ENCODE assay signal across 12 cellular contexts in the genomic region with DNA sequence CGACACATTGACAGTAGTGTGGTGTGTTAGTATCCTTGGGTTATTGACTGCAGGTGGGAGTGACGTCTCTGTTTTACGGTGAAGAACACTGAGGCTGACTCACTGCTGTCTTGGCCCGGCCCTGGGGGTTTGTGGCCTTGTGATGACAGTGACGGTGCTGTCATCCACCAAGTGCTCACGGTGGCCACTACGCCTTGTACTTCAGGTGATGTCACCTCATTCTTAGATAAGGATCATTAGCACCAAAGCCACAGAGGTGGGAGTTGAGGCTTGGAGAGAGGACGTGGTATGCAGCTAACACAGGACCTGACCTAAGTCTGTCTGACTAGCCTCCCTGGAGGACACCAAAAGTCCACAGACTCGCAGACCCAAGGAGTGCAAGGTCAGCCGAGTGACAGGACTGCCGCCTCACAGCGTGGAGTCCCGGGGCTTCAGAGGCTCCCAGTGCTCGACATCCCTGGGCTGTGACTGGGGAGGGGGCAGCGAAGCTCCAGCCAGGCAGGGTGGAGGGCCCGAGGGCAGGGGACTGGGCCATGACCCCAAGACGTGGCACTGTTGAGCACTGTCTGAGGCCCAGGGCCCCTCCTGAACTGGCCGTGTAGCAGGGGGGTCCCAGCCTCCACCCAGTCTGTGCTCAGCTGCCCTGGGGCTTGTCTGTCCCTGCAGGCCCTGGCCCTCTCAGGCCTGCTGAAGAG. TPM values are rescaled to one million over a fixed set of nuclear protein-coding genes. Genes with fewer than 3 reads are reported as not detected.
DNase-seq lines count a peak whose midpoint lies in the region; ATAC-seq lines count a peak whose summit lies in the region.
"Had no signal": no experiment of that assay in that cellular context is flagged by ENCODE, and none has a peak within 500 bp of the region (broad histone marks: within the 10 kb centered on the region; RNA-seq: fewer than 3 reads in every experiment).

No MANE protein-coding gene starts in this region.

- peak; percentile 91 for ATAC-seq in activated CD8-positive, alpha-beta memory T cell treated with anti-CD3 and anti-CD28 coated beads, Interleukin-2, amount 10 ng/mL, durations not matched to agents 7 days and 5 days
- no peak for ATAC-seq in GM19023 (IDR thresholded peaks at IDR 0.05; ENCODE audit: unreplicated experiment)
- ATAC-seq: gastroesophageal sphincter had no signal

- peak; percentile 30 for DNase-seq in NK-92 treated with Interleukin-12 subunit alpha and Interleukin-12 subunit beta, amount 100 ng/mL, for 24 hours (lab: John Stamatoyannopoulos, UW)
- no peak for DNase-seq in NK-92 (lab: John Stamatoyannopoulos, UW; ENCODE audit: unreplicated experiment)
- peak; percentile 91 for DNase-seq in activated CD8-positive, alpha-beta memory T cell treated with anti-CD3 and anti-CD28 coated beads, Interleukin-2, amount 10 ng/mL, durations not matched to agents 7 days and 5 days
- DNase-seq in glomerular visceral epithelial cell (ENCODE audit: extremely low spot score): peak; percentile 81
- peak; percentile 75 for DNase-seq in stimulated activated CD8-positive, alpha-beta memory T cell treated with anti-CD3 and anti-CD28 coated beads, Interleukin-4, amount 100 ng/mL, for 48 hours
- DNase-seq in CD1c-positive myeloid dendritic cell (ENCODE audit: extremely low spot score): no peak
- no peak for DNase-seq in NCI-H1092 treated with DMSO at 0.1 percent for 48 hours (lab: John Stamatoyannopoulos, UW)
- DNase-seq: 8988T, NCI-H226, SW 1271 had no signal

- CTCF ChIA-PET in activated CD8-positive, alpha-beta memory T cell treated with anti-CD3 and anti-CD28 coated beads, Interleukin-2, amount 10 ng/mL, durations not matched to agents 7 days and 5 days (lab: Charles Lee): interaction anchor here (1.1 to 2.6 kb wide), 2 partner anchors 13 to 196 kb away, joined by 4 to 11 read pairs; a partner anchor contains a TSS

- H3K36me3 Mint-ChIP-seq in activated CD8-positive, alpha-beta memory T cell treated with anti-CD3 and anti-CD28 coated beads, Interleukin-2, amount 10 ng/mL, durations not matched to agents 7 days and 5 days: peaks cover 3% of the 10 kb centered on the region

- H3K4me3 Mint-ChIP-seq in activated CD8-positive, alpha-beta memory T cell treated with anti-CD3 and anti-CD28 coated beads, Interleukin-2, amount 10 ng/mL, durations not matched to agents 7 days and 5 days: no peak overlapping the region

- H3K9me3 Mint-ChIP-seq in activated CD8-positive, alpha-beta memory T cell treated with anti-CD3 and anti-CD28 coated beads, Interleukin-2, amount 10 ng/mL, durations not matched to agents 7 days and 5 days (ENCODE audit: low read depth): no peaks in the 10 kb centered on the region

- no peaks in the 10 kb centered on the region for H3K27me3 Mint-ChIP-seq in activated CD8-positive, alpha-beta memory T cell treated with anti-CD3 and anti-CD28 coated beads, Interleukin-2, amount 10 ng/mL, durations not matched to agents 7 days and 5 days

- H3K4me1 Mint-ChIP-seq in activated CD8-positive, alpha-beta memory T cell treated with anti-CD3 and anti-CD28 coated beads, Interleukin-2, amount 10 ng/mL, durations not matched to agents 7 days and 5 days: peaks cover 41% of the 10 kb centered on the region

- peak overlapping the region; percentile 70 for H3K27ac Mint-ChIP-seq in activated CD8-positive, alpha-beta memory T cell treated with anti-CD3 and anti-CD28 coated beads, Interleukin-2, amount 10 ng/mL, durations not matched to agents 7 days and 5 days

RNA-seq across cellular contexts. Expression of a gene that starts 56.5 kb away (rescaled TPM):
- total RNA-seq in activated CD8-positive, alpha-beta memory T cell treated with anti-CD3 and anti-CD28 coated beads, Interleukin-2, amount 10 ng/mL, durations not matched to agents 7 days and 5 days: 10 to 100 TPM; 63.8 to 93.9 TPM

Comparison
In these comparisons a context has a peak if more than half of its experiments do, and no peak if none do; other contexts are left out.
1. DNase-seq: peak in NK-92 treated with Interleukin-12 subunit alpha and Interleukin-12 subunit beta, amount 100 ng/mL, for 24 hours (single experiment), activated CD8-positive, alpha-beta memory T cell treated with anti-CD3 and anti-CD28 coated beads, Interleukin-2, amount 10 ng/mL, durations not matched to agents 7 days and 5 days (single experiment), glomerular visceral epithelial cell (single experiment) and stimulated activated CD8-positive, alpha-beta memory T cell treated with anti-CD3 and anti-CD28 coated beads, Interleukin-4, amount 100 ng/mL, for 48 hours (single experiment); none in NK-92 (single experiment), CD1c-positive myeloid dendritic cell (single experiment) and NCI-H1092 treated with DMSO at 0.1 percent for 48 hours (single experiment).